In the genomic region with DNA sequence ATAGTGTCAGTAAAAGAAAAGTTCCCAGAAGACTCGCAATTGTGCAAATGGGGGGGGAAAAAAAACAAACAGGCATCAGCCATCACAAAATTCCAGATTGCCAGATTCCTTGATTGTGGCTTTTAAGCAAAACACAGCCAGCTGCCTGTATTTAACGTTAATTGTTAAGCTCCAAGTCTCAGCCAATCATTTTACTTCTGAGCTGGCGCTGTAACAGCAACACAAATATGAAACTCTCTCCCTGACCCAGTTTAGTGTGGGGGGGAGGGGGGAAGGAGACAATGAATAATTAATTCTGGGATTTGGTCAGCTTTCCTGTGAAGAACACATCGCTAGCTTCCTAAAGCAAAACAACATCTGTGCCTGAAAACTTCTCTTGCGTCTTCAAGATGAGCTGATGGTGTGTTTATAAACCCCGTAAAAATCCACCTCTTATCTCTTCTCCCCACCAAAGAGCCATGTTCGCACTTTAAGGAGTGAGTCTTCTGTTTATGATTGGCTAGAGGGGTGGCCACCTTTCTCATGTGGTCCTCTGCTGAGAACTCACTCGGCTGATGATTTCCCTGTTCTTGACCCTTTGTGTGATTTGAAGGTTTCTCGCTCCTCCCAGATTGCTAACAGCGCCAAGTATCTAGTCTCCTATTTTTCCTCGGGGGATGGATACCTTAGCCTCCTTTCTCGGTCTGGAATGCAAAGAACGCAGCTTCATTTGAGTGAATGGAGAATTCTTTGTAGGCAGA, we compare ENCODE assay signal across 7 cellular contexts.
DNase-seq lines count a peak whose midpoint lies in the region; ATAC-seq lines count a peak whose summit lies in the region.

No MANE protein-coding gene starts in this region.

- H3K9ac ChIP-seq in HUES48 (ENCODE audit: low read depth, low read length), result peak overlapping the region; percentile 21

- H3K9me3 Mint-ChIP-seq in stimulated activated effector memory CD8-positive, alpha-beta T cell treated with anti-CD3 and anti-CD28 coated beads, Interleukin-12 subunit alpha, Interleukin-12 subunit beta, amount 100 ng/mL, for 72 hours, result no peaks in the 10 kb centered on the region

- H3K4me3 Mint-ChIP-seq in stimulated activated effector memory CD8-positive, alpha-beta T cell treated with anti-CD3 and anti-CD28 coated beads, Interleukin-12 subunit alpha, Interleukin-12 subunit beta, amount 100 ng/mL, for 72 hours, result peak overlapping the region; percentile 29

- H3K27ac ChIP-seq in HUES48 (ENCODE audit: low read depth, low read length), result peak overlapping the region; percentile 54

- peak overlapping the region; percentile 70 for H3K4me3 ChIP-seq in HUES48 (ENCODE audit: low read depth, low read length)

- H3K27me3 ChIP-seq in HUES48 (ENCODE audit: control insufficient read depth, insufficient read depth, low read length), result no peaks in the 10 kb centered on the region

- DNase-seq in amniotic epithelial cell (ENCODE audit: low read depth) (peak; percentile 84), iPS-NIHi11 (ENCODE audit: low spot score) (peak; percentile 32), pons (ENCODE audit: low spot score) (no peak), DMS79 (lab: John Stamatoyannopoulos, UW) (no peak)
- DNase-seq in stimulated activated effector memory CD8-positive, alpha-beta T cell treated with anti-CD3 and anti-CD28 coated beads, Interleukin-12 subunit alpha, Interleukin-12 subunit beta, amount 100 ng/mL, for 72 hours (ENCODE audit: low spot score in 2 of 2), result no peak
- no peak for DNase-seq in activated CD8-positive, alpha-beta memory T cell treated with anti-CD3 and anti-CD28 coated beads, Interleukin-2, amount 50 U/mL, for 4 hours

- H3K4me1 ChIP-seq in HUES48 (ENCODE audit: control insufficient read depth, insufficient read depth, low read length), result peaks cover 30% of the 10 kb centered on the region

- no peak for ATAC-seq in stimulated activated effector memory CD8-positive, alpha-beta T cell treated with anti-CD3 and anti-CD28 coated beads, Interleukin-12 subunit alpha, Interleukin-12 subunit beta, amount 100 ng/mL, for 72 hours

- no peaks in the 10 kb centered on the region for H3K9me3 ChIP-seq in HUES48 (ENCODE audit: control insufficient read depth, insufficient read depth, low read length)

- H3K36me3 ChIP-seq in HUES48 (ENCODE audit: control insufficient read depth, insufficient read depth, low read length), result no peaks in the 10 kb centered on the region

- H3K36me3 Mint-ChIP-seq in stimulated activated effector memory CD8-positive, alpha-beta T cell treated with anti-CD3 and anti-CD28 coated beads, Interleukin-12 subunit alpha, Interleukin-12 subunit beta, amount 100 ng/mL, for 72 hours, result no peaks in the 10 kb centered on the region

- H3K27ac Mint-ChIP-seq in stimulated activated effector memory CD8-positive, alpha-beta T cell treated with anti-CD3 and anti-CD28 coated beads, Interleukin-12 subunit alpha, Interleukin-12 subunit beta, amount 100 ng/mL, for 72 hours, result no peak overlapping the region

- peaks cover 7% of the 10 kb centered on the region for H3K4me1 Mint-ChIP-seq in stimulated activated effector memory CD8-positive, alpha-beta T cell treated with anti-CD3 and anti-CD28 coated beads, Interleukin-12 subunit alpha, Interleukin-12 subunit beta, amount 100 ng/mL, for 72 hours

Comparison
In these comparisons a context has a peak if more than half of its experiments do, and no peak if none do; other contexts are left out.
1. DNase-seq: peak in amniotic epithelial cell (single experiment) and iPS-NIHi11 (single experiment); none in stimulated activated effector memory CD8-positive, alpha-beta T cell treated with anti-CD3 and anti-CD28 coated beads, Interleukin-12 subunit alpha, Interleukin-12 subunit beta, amount 100 ng/mL, for 72 hours (0 of 2), activated CD8-positive, alpha-beta memory T cell treated with anti-CD3 and anti-CD28 coated beads, Interleukin-2, amount 50 U/mL, for 4 hours (single experiment), pons (single experiment) and DMS79 (single experiment).